ENCODE assay signal across 1 cellular context in genomic region chr11:8671242-8671641, GRCh38.
TF ChIP-seq lines count a peak whose summit lies in the region.

No MANE protein-coding gene starts in this region.

TF ChIP-seq in GM12878, 131 proteins besides CTCF, POLR2A, EP300 and RAD21:
- no peak for TF ChIP-seq MTA3 (IDR thresholded peaks at IDR 0.05; ENCODE audit: borderline replicate concordance, low read length)
- TF ChIP-seq SIN3A (IDR thresholded peaks at IDR 0.05; ENCODE audit: low read depth, low read length), result no peak
